ENCODE assay signal across 10 cellular contexts in the genomic region with DNA sequence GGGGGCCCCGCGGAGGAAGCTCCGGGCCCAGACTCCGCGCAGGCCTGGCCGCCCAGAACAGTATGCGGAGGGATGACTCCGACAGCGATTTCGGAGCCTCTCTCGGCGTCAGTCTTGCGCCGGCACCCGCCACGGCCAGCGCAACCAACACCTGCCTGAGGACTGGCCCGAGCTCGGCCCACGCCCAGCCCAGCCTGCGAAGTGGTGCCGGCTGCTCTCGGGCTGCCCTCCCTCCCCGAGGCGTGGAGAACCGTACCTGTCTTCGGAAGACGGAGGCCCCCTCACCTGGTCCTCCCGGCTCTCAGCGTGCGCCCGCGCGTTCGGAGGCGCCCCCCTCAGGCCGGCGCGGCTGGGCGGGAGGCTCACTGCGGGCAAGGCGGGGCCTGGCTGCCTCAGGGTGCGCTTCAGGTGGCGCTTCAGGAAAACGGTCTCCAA. TPM values are rescaled to one million over a fixed set of nuclear protein-coding genes. Genes with fewer than 3 reads are reported as not detected.
DNase-seq lines count a peak whose midpoint lies in the region; ATAC-seq, FAIRE-seq and TF ChIP-seq lines count a peak whose summit lies in the region.
"Had no signal": no experiment of that assay in that cellular context is flagged by ENCODE, and none has a peak within 500 bp of the region (broad histone marks: within the 10 kb centered on the region; RNA-seq: fewer than 3 reads in every experiment).

Gene M1AP, minus strand, starts transcription at position 322 of the 435 bp plus-strand sequence. CDS start 8,055 bp downstream, outside the sequence.

- no peaks in the 10 kb centered on the region for H3K36me3 Mint-ChIP-seq in activated CD4-positive, alpha-beta T cell treated with anti-CD3 and anti-CD28 coated beads, Interleukin-2, amount 10 ng/mL, durations not matched to agents 7 days and 5 days (ENCODE audit: low read depth)

- no peaks in the 10 kb centered on the region for H3K36me3 ChIP-seq in breast epithelium
- no peaks in the 10 kb centered on the region for H3K36me3 ChIP-seq in kidney (ENCODE audit: control insufficient read depth in 1 of 2, insufficient read depth in 2 of 2, low read length in 2 of 2)
- H3K36me3 ChIP-seq in testis (ENCODE audit: low read depth, missing control alignments), result no peaks in the 10 kb centered on the region

- CTCF ChIA-PET in activated CD4-positive, alpha-beta T cell treated with anti-CD3 and anti-CD28 coated beads, Interleukin-2, amount 10 ng/mL, durations not matched to agents 7 days and 5 days (lab: Charles Lee), result no interaction called here

- H3K27me3 Mint-ChIP-seq in activated CD4-positive, alpha-beta T cell treated with anti-CD3 and anti-CD28 coated beads, Interleukin-2, amount 10 ng/mL, durations not matched to agents 7 days and 5 days, result peaks cover 24% of the 10 kb centered on the region

- H3K9me3 ChIP-seq in breast epithelium (no peaks in the 10 kb centered on the region), kidney (ENCODE audit: control insufficient read depth in 1 of 2, low read length in 2 of 2) (no peaks in the 10 kb centered on the region), testis (no peaks in the 10 kb centered on the region)
- H3K9me3 ChIP-seq: A549 had no signal

- POLR2A ChIA-PET in activated CD4-positive, alpha-beta T cell treated with anti-CD3 and anti-CD28 coated beads, Interleukin-2, amount 10 ng/mL, durations not matched to agents 7 days and 5 days (lab: Charles Lee), result no interaction called here

- H3K9ac ChIP-seq in kidney (ENCODE audit: low read length in 2 of 2), result no peak within 1 kb of the TSS

- H3K4me1 Mint-ChIP-seq in activated CD4-positive, alpha-beta T cell treated with anti-CD3 and anti-CD28 coated beads, Interleukin-2, amount 10 ng/mL, durations not matched to agents 7 days and 5 days, result peaks cover 6% of the 10 kb centered on the region

- no peak for ATAC-seq in GM18511 (IDR thresholded peaks at IDR 0.05; ENCODE audit: unreplicated experiment)
- ATAC-seq in GM19023 (IDR thresholded peaks at IDR 0.05; ENCODE audit: unreplicated experiment), result no peak
- ATAC-seq: A549 had no signal

- H3K27ac ChIP-seq in breast epithelium (no peak within 1 kb of the TSS), kidney (ENCODE audit: low read depth in 2 of 2, low read length in 2 of 2) (no peak within 1 kb of the TSS), testis (peak within 1 kb of the TSS; percentile 55 to 69)
- H3K27ac ChIP-seq: A549 had no signal

- H3K4me1 ChIP-seq in breast epithelium (no peaks in the 10 kb centered on the region), kidney (ENCODE audit: control insufficient read depth in 1 of 2, insufficient read depth in 1 of 2, low read depth in 1 of 2, low read length in 2 of 2) (no peaks in the 10 kb centered on the region), testis (no peaks in the 10 kb centered on the region)
- H3K4me1 ChIP-seq: A549 had no signal

- H3K4me3 Mint-ChIP-seq in activated CD4-positive, alpha-beta T cell treated with anti-CD3 and anti-CD28 coated beads, Interleukin-2, amount 10 ng/mL, durations not matched to agents 7 days and 5 days, result no peak within 1 kb of the TSS

- DNase-seq in activated CD4-positive, alpha-beta T cell treated with anti-CD3 and anti-CD28 coated beads for 48 hours, result peak; percentile 22
- DNase-seq in activated CD4-positive, alpha-beta T cell treated with anti-CD3 and anti-CD28 coated beads, Interleukin-2, amount 10 ng/mL, durations not matched to agents 7 days and 5 days, result no peak
- no peak for DNase-seq in breast epithelium (ENCODE audit: low spot score in 2 of 2)
- DNase-seq in kidney, result peak; percentile 75
- DNase-seq in testis, result peak; percentile 47
- DNase-seq in activated gamma-delta T cell treated with Interleukin-2 at 50 U/mL for 16 hours, result no peak
- DNase-seq: NCI-H1694 treated with DMSO at 0.1 percent for 48 hours had no signal

- WGBS in testis, 2 donors, result 12 to 22% methylated on average over 44 to 45 of the region's 45 CpGs

- H3K27me3 ChIP-seq in breast epithelium (peaks cover 0 to 13% of the 10 kb centered on the region in 2 donors), testis (no peaks in the 10 kb centered on the region)

- no peak for FAIRE-seq in kidney (lab: Jason Lieb, UNC)
- FAIRE-seq: A549 had no signal

- peak within 1 kb of the TSS in 2 of 3 donors; percentile 35 to 62 for H3K4me3 ChIP-seq in breast epithelium
- H3K4me3 ChIP-seq in kidney (ENCODE audit: low read length in 2 of 2), result peak within 1 kb of the TSS in 1 of 2 donors; percentile 13
- H3K4me3 ChIP-seq in testis, result peak within 1 kb of the TSS; percentile 49 to 60
- H3K4me3 ChIP-seq: A549 had no signal

- TF ChIP-seq CTCF in breast epithelium (IDR thresholded peaks at IDR 0.05), result no peak
- TF ChIP-seq CTCF in kidney (IDR thresholded peaks at IDR 0.05; ENCODE audit: borderline replicate concordance, extremely low read depth, insufficient read depth), result no peak
- no peak for TF ChIP-seq CTCF in testis (IDR thresholded peaks at IDR 0.05)

- H3K9me3 Mint-ChIP-seq in activated CD4-positive, alpha-beta T cell treated with anti-CD3 and anti-CD28 coated beads, Interleukin-2, amount 10 ng/mL, durations not matched to agents 7 days and 5 days, result peaks cover 4% of the 10 kb centered on the region

- intact Hi-C loops in breast epithelium (cut with DNase I; ENCODE audit: low total_unique reads), result no loop called here
- intact Hi-C loops in kidney (cut with DNase I), result no loop called here
- intact Hi-C loops in testis (cut with DNase I; ENCODE audit: low total_unique reads), result no loop called here

- no peak within 1 kb of the TSS for H3K27ac Mint-ChIP-seq in activated CD4-positive, alpha-beta T cell treated with anti-CD3 and anti-CD28 coated beads, Interleukin-2, amount 10 ng/mL, durations not matched to agents 7 days and 5 days

- TF ChIP-seq POLR2A in breast epithelium (IDR thresholded peaks at IDR 0.05), result no peak
- TF ChIP-seq POLR2A in testis (IDR thresholded peaks at IDR 0.05), result no peak

RNA-seq across cellular contexts. Expression of gene M1AP, which starts in this region (rescaled TPM):
- not detected for total RNA-seq in activated CD4-positive, alpha-beta T cell treated with anti-CD3 and anti-CD28 coated beads, Interleukin-2, amount 10 ng/mL, durations not matched to agents 7 days and 5 days
- 1 to 10 TPM in 1 of 3 donors, under 1 TPM in 2; 0.29 to 3.4 (median 0.66) TPM for total RNA-seq in breast epithelium
- 3.4 TPM for total RNA-seq in kidney
- polyA plus RNA-seq in kidney (ENCODE audit: insufficient read depth, low read depth, low replicate concordance), result 0.49 TPM
- total RNA-seq in testis, result 10 to 100 TPM; 11.7 to 14.0 TPM
- polyA plus RNA-seq in testis (ENCODE audit: insufficient read depth, low read depth, low replicate concordance), result 21.4 TPM
- polyA plus RNA-seq: A549 had no signal

Comparison
In these comparisons a context has a peak if more than half of its experiments do, and no peak if none do; other contexts are left out.
1. RNA of gene M1AP (polyA plus RNA-seq): 21.4 TPM in testis (single experiment); 0.49 TPM in kidney (single experiment); every median in the first group is over 10 times any median in the second.
2. DNase-seq: peak in activated CD4-positive, alpha-beta T cell treated with anti-CD3 and anti-CD28 coated beads for 48 hours (single experiment), kidney (single experiment) and testis (single experiment); none in activated CD4-positive, alpha-beta T cell treated with anti-CD3 and anti-CD28 coated beads, Interleukin-2, amount 10 ng/mL, durations not matched to agents 7 days and 5 days (single experiment), breast epithelium (0 of 2) and activated gamma-delta T cell treated with Interleukin-2 at 50 U/mL for 16 hours (single experiment).
3. H3K27ac ChIP-seq: peak in testis (2 of 2); none in breast epithelium (0 of 2) and kidney (0 of 2).